Comparison of ENCODE assay signal across 12 cellular contexts in genomic region chr5:112142769-112143270, GRCh38.
DNase-seq lines count a peak whose midpoint lies in the region; ATAC-seq, FAIRE-seq and TF ChIP-seq lines count a peak whose summit lies in the region.
"Had no signal": no experiment of that assay in that cellular context is flagged by ENCODE, and none has a peak within 500 bp of the region (broad histone marks: within the 10 kb centered on the region; RNA-seq: fewer than 3 reads in every experiment).

No MANE protein-coding gene starts in this region.

- TF ChIP-seq CTCF in esophagus squamous epithelium (IDR thresholded peaks at IDR 0.05) (no peak), endodermal cell (conservative IDR thresholded peaks at IDR 0.05) (no peak)

- H3K4me1 ChIP-seq in esophagus squamous epithelium: peaks cover 0 to 30% (median 3%) of the 10 kb centered on the region in 3 donors
- H3K4me1 ChIP-seq in endodermal cell (ENCODE audit: control insufficient read depth, insufficient read depth, low read length): no peaks in the 10 kb centered on the region

- no peak for TF ChIP-seq POLR2A in esophagus squamous epithelium (IDR thresholded peaks at IDR 0.05)

- no peaks in the 10 kb centered on the region for H3K27me3 ChIP-seq in esophagus squamous epithelium
- no peaks in the 10 kb centered on the region for H3K27me3 ChIP-seq in endodermal cell (ENCODE audit: control insufficient read depth, insufficient read depth, low read length, poor library complexity, severe bottlenecking)

- H3K27ac Mint-ChIP-seq in endodermal cell: no peak overlapping the region
- H3K27ac Mint-ChIP-seq: activated naive CD8-positive, alpha-beta T cell; T-helper 1 cell treated with Interleukin-12 subunit alpha and Interleukin-12 subunit beta and Interleukin-4 antibody, amounts not matched to agents 30 μg/mL and 1 μg/mL, for 36 hours had no signal

- 27 to 32% methylated on average over 2 to 3 of the region's 3 CpGs for WGBS in esophagus squamous epithelium, 2 donors
- WGBS in endodermal cell (ENCODE audit: insufficient coverage in 1 of 2, insufficient read length in 1 of 2), 2 experiments: 94 to 100% methylated on average over 2 to 3 of the region's 3 CpGs

- no peaks in the 10 kb centered on the region for H3K36me3 Mint-ChIP-seq in endodermal cell (ENCODE audit: low read depth)
- H3K36me3 Mint-ChIP-seq: activated naive CD8-positive, alpha-beta T cell; CD14-positive monocyte had no signal

- intact Hi-C loops in esophagus squamous epithelium (cut with DNase I): loop anchor here (10.0 kb wide), 1 partner anchor 988 kb away; no protein-coding TSS in a partner anchor

- no peak overlapping the region for H3K4me3 Mint-ChIP-seq in endodermal cell
- H3K4me3 Mint-ChIP-seq: activated naive CD8-positive, alpha-beta T cell; CD14-positive monocyte; T-helper 1 cell treated with Interleukin-12 subunit alpha and Interleukin-12 subunit beta and Interleukin-4 antibody, amounts not matched to agents 30 μg/mL and 1 μg/mL, for 36 hours had no signal

- peak; percentile 46 for ATAC-seq in GM21526 (IDR thresholded peaks at IDR 0.05; ENCODE audit: low FRiP score, unreplicated experiment)
- ATAC-seq: stimulated activated naive CD8-positive, alpha-beta T cell treated with anti-CD3 and anti-CD28 coated beads, Interleukin-15, Interleukin-2, amounts not matched to agents 100 U/mL and 50 U/mL, for 24 hours had no signal

- FAIRE-seq in HTR-8/SVneo (lab: Jason Lieb, UNC): no peak

- no peak overlapping the region for H3K4me3 ChIP-seq in esophagus squamous epithelium
- no peak overlapping the region for H3K4me3 ChIP-seq in endodermal cell (ENCODE audit: low read length)

- no peaks in the 10 kb centered on the region for H3K4me1 Mint-ChIP-seq in endodermal cell

- H3K36me3 ChIP-seq in esophagus squamous epithelium (no peaks in the 10 kb centered on the region), endodermal cell (ENCODE audit: control insufficient read depth, insufficient read depth, low read length) (no peaks in the 10 kb centered on the region)

- DNase-seq in CD1c-positive myeloid dendritic cell (ENCODE audit: extremely low spot score) (peak; percentile 87), NCI-H2029 treated with DMSO at 0.1 percent for 48 hours (lab: John Stamatoyannopoulos, UW) (peak; percentile 81), fibroblast of peridontal ligament (ENCODE audit: extremely low read depth) (peak; percentile 49), HTR-8/SVneo (ENCODE audit: insufficient read length, low spot score) (no peak), esophagus squamous epithelium (lab: John Stamatoyannopoulos, UW) (no peak), Ammon's horn (ENCODE audit: low spot score) (no peak), endodermal cell (no peak)
- DNase-seq: stimulated activated naive CD8-positive, alpha-beta T cell treated with anti-CD3 and anti-CD28 coated beads, Interleukin-15, Interleukin-2, amounts not matched to agents 100 U/mL and 50 U/mL, for 24 hours had no signal

- H3K9ac ChIP-seq in endodermal cell (ENCODE audit: extremely low read depth, low read length, poor library complexity, severe bottlenecking): no peak overlapping the region

- no peak overlapping the region for H3K27ac ChIP-seq in esophagus squamous epithelium
- no peak overlapping the region for H3K27ac ChIP-seq in endodermal cell (ENCODE audit: low read depth, low read length)

- H3K9me3 ChIP-seq in esophagus squamous epithelium (no peaks in the 10 kb centered on the region), endodermal cell (ENCODE audit: control insufficient read depth, low read length) (no peaks in the 10 kb centered on the region)

- H3K27me3 Mint-ChIP-seq in endodermal cell (ENCODE audit: insufficient read depth): no peaks in the 10 kb centered on the region

- no peaks in the 10 kb centered on the region for H3K9me3 Mint-ChIP-seq in endodermal cell
- H3K9me3 Mint-ChIP-seq: T-helper 1 cell treated with Interleukin-12 subunit alpha and Interleukin-12 subunit beta and Interleukin-4 antibody, amounts not matched to agents 30 μg/mL and 1 μg/mL, for 36 hours had no signal

Comparison
In these comparisons a context has a peak if more than half of its experiments do, and no peak if none do; other contexts are left out.
1. DNase-seq: peak in CD1c-positive myeloid dendritic cell (single experiment), NCI-H2029 treated with DMSO at 0.1 percent for 48 hours (single experiment) and fibroblast of peridontal ligament (single experiment); none in HTR-8/SVneo (single experiment), esophagus squamous epithelium (single experiment), Ammon's horn (single experiment) and endodermal cell (single experiment).